ENCODE assay signal across 10 cellular contexts in genomic region chr1:101379939-101380338, GRCh38.
A peak's percentile ranks its signal among the peaks of the same experiment; 100 is the strongest.
DNase-seq lines count a peak whose midpoint lies in the region; ATAC-seq lines count a peak whose summit lies in the region.
"Had no signal": no experiment of that assay in that cellular context is flagged by ENCODE, and none has a peak within 500 bp of the region (broad histone marks: within the 10 kb centered on the region; RNA-seq: fewer than 3 reads in every experiment).

No MANE protein-coding gene starts in this region.

- ATAC-seq in GM19035 (IDR thresholded peaks at IDR 0.05; ENCODE audit: unreplicated experiment): peak; percentile 96
- peak; percentile 93 for ATAC-seq in HG02759 (IDR thresholded peaks at IDR 0.05; ENCODE audit: unreplicated experiment)
- peak; percentile 98 for ATAC-seq in HG03571 (IDR thresholded peaks at IDR 0.05; ENCODE audit: unreplicated experiment)

- DNase-seq in GDM1 (lab: John Stamatoyannopoulos, UW) (peak; percentile 25), cerebellar nuclear complex (lab: John Stamatoyannopoulos, UW) (no peak), DMS153 treated with DMSO at 0.1 percent for 48 hours (lab: John Stamatoyannopoulos, UW; ENCODE audit: unreplicated experiment) (no peak), NCI-H345 treated with DMSO at 0.1 percent for 48 hours (lab: John Stamatoyannopoulos, UW; ENCODE audit: unreplicated experiment) (no peak), dedifferentiated amniotic fluid mesenchymal stem cell (ENCODE audit: extremely low spot score) (no peak)
- DNase-seq: colonic mucosa, SHP77 treated with DMSO at 0.1 percent for 48 hours had no signal
